17 cellular contexts compared by ENCODE assay signal in genomic region chr10:120186506-120186905, GRCh38.
A peak's percentile ranks its signal among the peaks of the same experiment; 100 is the strongest.
DNase-seq lines count a peak whose midpoint lies in the region; ATAC-seq lines count a peak whose summit lies in the region.
"Had no signal": no experiment of that assay in that cellular context is flagged by ENCODE, and none has a peak within 500 bp of the region (broad histone marks: within the 10 kb centered on the region; RNA-seq: fewer than 3 reads in every experiment).

No MANE protein-coding gene starts in this region.

- no peak overlapping the region for H3K4me3 ChIP-seq in naive thymus-derived CD4-positive, alpha-beta T cell (ENCODE audit: low read length)

- POLR2A ChIA-PET in naive thymus-derived CD4-positive, alpha-beta T cell (lab: Charles Lee): no interaction called here

- DNase-seq in DMS53 treated with DMSO at 0.1 percent for 48 hours (lab: John Stamatoyannopoulos, UW; ENCODE audit: unreplicated experiment) (peak; percentile 8), NCI-H1105 treated with DMSO at 0.1 percent for 48 hours (lab: John Stamatoyannopoulos, UW) (peak; percentile 76), NCI-H2227 (lab: John Stamatoyannopoulos, UW; ENCODE audit: unreplicated experiment) (peak; percentile 71), NCI-H524 treated with DMSO at 0.1 percent for 48 hours (lab: John Stamatoyannopoulos, UW) (peak; percentile 29), MV-4-11 (lab: John Stamatoyannopoulos, UW) (no peak), GOT3 (lab: John Stamatoyannopoulos, UW) (no peak), SK-N-DZ (ENCODE audit: low spot score) (no peak)
- DNase-seq in naive thymus-derived CD4-positive, alpha-beta T cell: no peak
- DNase-seq: Kasumi-1; NCI-H1694 treated with DMSO at 0.1 percent for 48 hours; NCI-H446 treated with DMSO at 0.1 percent for 48 hours; NCI-H774; NK-92 treated with Interleukin-12 subunit alpha and Interleukin-12 subunit beta, amount 100 ng/mL, for 24 hours; T-cell had no signal

- no peak overlapping the region for H3K4me3 Mint-ChIP-seq in naive thymus-derived CD4-positive, alpha-beta T cell
- H3K4me3 Mint-ChIP-seq: T-cell; T-helper 2 cell treated with Interferon-gamma antibody and Interleukin-4, amounts not matched to agents 5 μg/mL and 100 μg/mL, for 36 hours had no signal

- H3K9me3 Mint-ChIP-seq in naive thymus-derived CD4-positive, alpha-beta T cell: peaks cover 0 to 4% (median 0%) of the 10 kb centered on the region in 11 donors
- H3K9me3 Mint-ChIP-seq: T-helper 2 cell treated with Interferon-gamma antibody and Interleukin-4, amounts not matched to agents 5 μg/mL and 100 μg/mL, for 36 hours had no signal

- no peak for ATAC-seq in naive thymus-derived CD4-positive, alpha-beta T cell
- ATAC-seq: Panc1, T-cell had no signal

- no peaks in the 10 kb centered on the region for H3K27me3 ChIP-seq in naive thymus-derived CD4-positive, alpha-beta T cell (ENCODE audit: control insufficient read depth in 2 of 2, insufficient read depth in 2 of 2, low read length in 2 of 2)

- no peaks in the 10 kb centered on the region for H3K9me3 ChIP-seq in naive thymus-derived CD4-positive, alpha-beta T cell (ENCODE audit: control insufficient read depth in 2 of 3, low read length in 3 of 3)

- peaks cover 0 to 2% (median 0%) of the 10 kb centered on the region in 7 donors for H3K4me1 Mint-ChIP-seq in naive thymus-derived CD4-positive, alpha-beta T cell
- H3K4me1 Mint-ChIP-seq: T-cell had no signal

- H3K27ac Mint-ChIP-seq in naive thymus-derived CD4-positive, alpha-beta T cell: no peak overlapping the region
- H3K27ac Mint-ChIP-seq: T-cell; T-helper 2 cell treated with Interferon-gamma antibody and Interleukin-4, amounts not matched to agents 5 μg/mL and 100 μg/mL, for 36 hours had no signal

- CTCF ChIA-PET in naive thymus-derived CD4-positive, alpha-beta T cell (lab: Charles Lee): no interaction called here

- no peaks in the 10 kb centered on the region for H3K36me3 ChIP-seq in naive thymus-derived CD4-positive, alpha-beta T cell (ENCODE audit: control insufficient read depth in 2 of 3, insufficient read depth in 3 of 3, low read length in 3 of 3)

- no peaks in the 10 kb centered on the region for H3K36me3 Mint-ChIP-seq in naive thymus-derived CD4-positive, alpha-beta T cell
- H3K36me3 Mint-ChIP-seq: T-cell had no signal

- intact Hi-C loops in naive thymus-derived CD4-positive, alpha-beta T cell (cut with micrococcal nuclease): no loop called here

- no peaks in the 10 kb centered on the region for H3K4me1 ChIP-seq in naive thymus-derived CD4-positive, alpha-beta T cell (ENCODE audit: control insufficient read depth in 2 of 2, insufficient read depth in 2 of 2, low read length in 2 of 2)

- peaks cover 0 to 13% (median 12%) of the 10 kb centered on the region in 5 donors for H3K27me3 Mint-ChIP-seq in naive thymus-derived CD4-positive, alpha-beta T cell

- H3K27ac ChIP-seq in naive thymus-derived CD4-positive, alpha-beta T cell (ENCODE audit: low read depth, low read length): no peak overlapping the region
- H3K27ac ChIP-seq: C4-2B had no signal

Comparison
In these comparisons a context has a peak if more than half of its experiments do, and no peak if none do; other contexts are left out.
1. DNase-seq: peak in DMS53 treated with DMSO at 0.1 percent for 48 hours (single experiment), NCI-H1105 treated with DMSO at 0.1 percent for 48 hours (single experiment), NCI-H2227 (single experiment) and NCI-H524 treated with DMSO at 0.1 percent for 48 hours (single experiment); none in MV-4-11 (single experiment), GOT3 (single experiment), naive thymus-derived CD4-positive, alpha-beta T cell (0 of 9) and SK-N-DZ (single experiment).